In genomic region chr12:13362260-13362841, GRCh38 we compare ENCODE assay signal across 8 cellular contexts.
A peak's percentile ranks its signal among the peaks of the same experiment; 100 is the strongest.
DNase-seq lines count a peak whose midpoint lies in the region; ATAC-seq and TF ChIP-seq lines count a peak whose summit lies in the region.

No MANE protein-coding gene starts in this region.

- CTCF ChIA-PET in activated CD4-positive, alpha-beta T cell treated with anti-CD3 and anti-CD28 coated beads for 36 hours (lab: Charles Lee), result interaction anchor here (0.6 to 3.3 kb wide), 16 partner anchors 9 to 805 kb away, joined by 3 to 14 read pairs (median 3); no protein-coding TSS in a partner anchor

- ATAC-seq in activated CD4-positive, alpha-beta T cell treated with anti-CD3 and anti-CD28 coated beads for 36 hours, result peak; percentile 78
- ATAC-seq in HG02610 (IDR thresholded peaks at IDR 0.05; ENCODE audit: unreplicated experiment), result peak; percentile 92
- ATAC-seq in effector memory CD8-positive, alpha-beta T cell (replicated peaks), result peak; percentile 47

- H3K4me3 Mint-ChIP-seq in activated CD4-positive, alpha-beta T cell treated with anti-CD3 and anti-CD28 coated beads for 36 hours, result no peak overlapping the region
- no peak overlapping the region for H3K4me3 Mint-ChIP-seq in effector memory CD8-positive, alpha-beta T cell
- no peak overlapping the region for H3K4me3 Mint-ChIP-seq in mesothelial cell of epicardium

- POLR2A ChIA-PET in activated CD4-positive, alpha-beta T cell treated with anti-CD3 and anti-CD28 coated beads for 36 hours (lab: Charles Lee), result no interaction called here

- intact Hi-C loops in activated CD4-positive, alpha-beta T cell treated with anti-CD3 and anti-CD28 coated beads for 36 hours (cut with DNase I, micrococcal nuclease), result loop anchor here in 1 of 2 experiments (5.0 kb wide), 2 partner anchors 300 to 805 kb away; no protein-coding TSS in a partner anchor

- DNase-seq in activated CD4-positive, alpha-beta T cell treated with anti-CD3 and anti-CD28 coated beads for 36 hours, result peak; percentile 68
- no peak for DNase-seq in activated CD4-positive, alpha-beta T cell treated with anti-CD3 and anti-CD28 coated beads for 1 hour
- DNase-seq in NCI-H1105 treated with DMSO at 0.1 percent for 48 hours (lab: John Stamatoyannopoulos, UW), result peak; percentile 84
- DNase-seq in T-helper 9 cell, result peak; percentile 10
- DNase-seq in effector memory CD8-positive, alpha-beta T cell, result peak; percentile 2 to 9 (median 8)
- peak in 1 of 2 experiments; percentile 47 for DNase-seq in mesothelial cell of epicardium (ENCODE audit: low spot score in 2 of 2, unreplicated experiment in 2 of 2)
- DNase-seq in superior temporal gyrus (ENCODE audit: extremely low spot score), result peak; percentile 78

- no peaks in the 10 kb centered on the region for H3K9me3 Mint-ChIP-seq in activated CD4-positive, alpha-beta T cell treated with anti-CD3 and anti-CD28 coated beads for 36 hours (ENCODE audit: low read depth)
- H3K9me3 Mint-ChIP-seq in effector memory CD8-positive, alpha-beta T cell, result no peaks in the 10 kb centered on the region
- peaks cover 22% of the 10 kb centered on the region for H3K9me3 Mint-ChIP-seq in mesothelial cell of epicardium

- no peak overlapping the region for H3K27ac Mint-ChIP-seq in activated CD4-positive, alpha-beta T cell treated with anti-CD3 and anti-CD28 coated beads for 36 hours
- H3K27ac Mint-ChIP-seq in effector memory CD8-positive, alpha-beta T cell, result no peak overlapping the region
- H3K27ac Mint-ChIP-seq in mesothelial cell of epicardium, result no peak overlapping the region

- H3K4me1 Mint-ChIP-seq in activated CD4-positive, alpha-beta T cell treated with anti-CD3 and anti-CD28 coated beads for 36 hours, result no peaks in the 10 kb centered on the region
- H3K4me1 Mint-ChIP-seq in effector memory CD8-positive, alpha-beta T cell (ENCODE audit: low read depth in 2 of 2), result no peaks in the 10 kb centered on the region
- peaks cover 5% of the 10 kb centered on the region for H3K4me1 Mint-ChIP-seq in mesothelial cell of epicardium

- H3K27me3 Mint-ChIP-seq in activated CD4-positive, alpha-beta T cell treated with anti-CD3 and anti-CD28 coated beads for 36 hours, result peaks cover 24% of the 10 kb centered on the region
- peaks cover 30 to 36% of the 10 kb centered on the region in 2 donors for H3K27me3 Mint-ChIP-seq in effector memory CD8-positive, alpha-beta T cell
- no peaks in the 10 kb centered on the region for H3K27me3 Mint-ChIP-seq in mesothelial cell of epicardium (ENCODE audit: low read depth)

- H3K36me3 Mint-ChIP-seq in activated CD4-positive, alpha-beta T cell treated with anti-CD3 and anti-CD28 coated beads for 36 hours (ENCODE audit: low read depth), result no peaks in the 10 kb centered on the region
- no peaks in the 10 kb centered on the region for H3K36me3 Mint-ChIP-seq in effector memory CD8-positive, alpha-beta T cell (ENCODE audit: insufficient read depth)
- peaks cover 3% of the 10 kb centered on the region for H3K36me3 Mint-ChIP-seq in mesothelial cell of epicardium

- peak; percentile 63 for TF ChIP-seq CTCF in mesothelial cell of epicardium (IDR thresholded peaks at IDR 0.05; ENCODE audit: unreplicated experiment)
